In genomic region chr2:95031726-95032116, GRCh38 we compare ENCODE assay signal across 25 cellular contexts. TPM values are rescaled to one million over a fixed set of nuclear protein-coding genes. Genes with fewer than 3 reads are reported as not detected.
DNase-seq lines count a peak whose midpoint lies in the region; ATAC-seq lines count a peak whose summit lies in the region.
"Had no signal": no experiment of that assay in that cellular context is flagged by ENCODE, and none has a peak within 500 bp of the region (broad histone marks: within the 10 kb centered on the region; RNA-seq: fewer than 3 reads in every experiment).

No MANE protein-coding gene starts in this region.

- peaks cover 12% of the 10 kb centered on the region for H3K36me3 ChIP-seq in CD4-positive, CD25-positive, alpha-beta regulatory T cell (ENCODE audit: control insufficient read depth, insufficient read depth, low read length)
- H3K36me3 ChIP-seq: brain microvascular endothelial cell, heart left ventricle, left lung, sigmoid colon, tibial artery had no signal

- peak overlapping the region; percentile 50 for H3K27ac Mint-ChIP-seq in T-helper 2 cell treated with Interferon-gamma antibody and Interleukin-4, amounts not matched to agents 5 μg/mL and 100 μg/mL, for 36 hours
- peak overlapping the region; percentile 67 to 86 (median 77) for H3K27ac Mint-ChIP-seq in CD4-positive, CD25-positive, alpha-beta regulatory T cell
- H3K27ac Mint-ChIP-seq in T-cell = peak overlapping the region; percentile 41 to 82
- H3K27ac Mint-ChIP-seq: B cell, nephron progenitor cell had no signal

- H3K27me3 ChIP-seq in CD4-positive, CD25-positive, alpha-beta regulatory T cell (ENCODE audit: control insufficient read depth, insufficient read depth, low read length) = no peaks in the 10 kb centered on the region

- H3K4me3 Mint-ChIP-seq in T-helper 2 cell treated with Interferon-gamma antibody and Interleukin-4, amounts not matched to agents 5 μg/mL and 100 μg/mL, for 36 hours = no peak overlapping the region
- H3K4me3 Mint-ChIP-seq in CD4-positive, CD25-positive, alpha-beta regulatory T cell = peak overlapping the region in 1 of 4 donors; percentile 35
- peak overlapping the region in 1 of 3 donors; percentile 64 for H3K4me3 Mint-ChIP-seq in T-cell
- H3K4me3 Mint-ChIP-seq: B cell, nephron progenitor cell had no signal

- no peak for ATAC-seq in CD4-positive, CD25-positive, alpha-beta regulatory T cell (ENCODE audit: low read depth in 2 of 2)
- ATAC-seq in T-cell (replicated peaks in 1 of 4) = no peak
- no peak for ATAC-seq in HG02571 (IDR thresholded peaks at IDR 0.05; ENCODE audit: unreplicated experiment)

- no peak for DNase-seq in T-helper 2 cell treated with Interferon-gamma antibody and Interleukin-4, amounts not matched to agents 5 μg/mL and 100 μg/mL, for 36 hours (ENCODE audit: low spot score)
- DNase-seq in T-helper 2 cell (no peak), T-cell (no peak), kidney tubule cell (ENCODE audit: low spot score) (peak; percentile 30), NCI-H774 (lab: John Stamatoyannopoulos, UW) (no peak), kidney glomerular epithelial cell (lab: John Stamatoyannopoulos, UW) (no peak)
- no peak for DNase-seq in CD4-positive, CD25-positive, alpha-beta regulatory T cell
- DNase-seq: activated CD4-positive, CD25-positive, alpha-beta regulatory T cell; brain microvascular endothelial cell; Calu3; cortex of kidney; EL; heart left ventricle; KG1; left lung; MV-4-11; NCI-H524; nephron progenitor cell; sigmoid colon; T1000; tibial artery had no signal

- H3K27ac ChIP-seq in CD4-positive, CD25-positive, alpha-beta regulatory T cell (ENCODE audit: insufficient read depth, low read length, poor library complexity, severe bottlenecking) = no peak overlapping the region
- H3K27ac ChIP-seq: brain microvascular endothelial cell, heart left ventricle, left lung, sigmoid colon, SK-N-MC, tibial artery had no signal

- peaks cover 4% of the 10 kb centered on the region for H3K9me3 Mint-ChIP-seq in T-helper 2 cell treated with Interferon-gamma antibody and Interleukin-4, amounts not matched to agents 5 μg/mL and 100 μg/mL, for 36 hours
- no peaks in the 10 kb centered on the region for H3K9me3 Mint-ChIP-seq in CD4-positive, CD25-positive, alpha-beta regulatory T cell
- peaks cover 0 to 4% (median 4%) of the 10 kb centered on the region in 3 donors for H3K9me3 Mint-ChIP-seq in T-cell

- H3K4me3 ChIP-seq in CD4-positive, CD25-positive, alpha-beta regulatory T cell (ENCODE audit: low read depth, low read length) = no peak overlapping the region
- H3K4me3 ChIP-seq: heart left ventricle, left lung, sigmoid colon, SK-N-MC, tibial artery had no signal

- peaks cover 42% of the 10 kb centered on the region for H3K4me1 Mint-ChIP-seq in T-helper 2 cell treated with Interferon-gamma antibody and Interleukin-4, amounts not matched to agents 5 μg/mL and 100 μg/mL, for 36 hours (ENCODE audit: low read depth)
- H3K4me1 Mint-ChIP-seq in CD4-positive, CD25-positive, alpha-beta regulatory T cell = peaks cover 10 to 90% (median 32%) of the 10 kb centered on the region in 4 donors
- peaks cover 76 to 86% (median 82%) of the 10 kb centered on the region in 3 donors for H3K4me1 Mint-ChIP-seq in T-cell
- H3K4me1 Mint-ChIP-seq: B cell had no signal

- H3K36me3 Mint-ChIP-seq in T-helper 2 cell treated with Interferon-gamma antibody and Interleukin-4, amounts not matched to agents 5 μg/mL and 100 μg/mL, for 36 hours (ENCODE audit: low read depth) = peaks cover 46% of the 10 kb centered on the region
- H3K36me3 Mint-ChIP-seq in CD4-positive, CD25-positive, alpha-beta regulatory T cell = peaks cover 9% of the 10 kb centered on the region
- H3K36me3 Mint-ChIP-seq in T-cell = peaks cover 7% of the 10 kb centered on the region

- CTCF ChIA-PET in T-cell (lab: Charles Lee) = interaction anchor here (1.0 to 1.1 kb wide), 3 partner anchors 46 to 84 kb away, joined by 3 read pairs; no protein-coding TSS in a partner anchor

- POLR2A ChIA-PET in T-cell (lab: Charles Lee) = interaction anchor here in 1 of 2 donors (0.6 kb wide), 1 partner anchor 100 kb away, joined by 4 read pairs; no protein-coding TSS in a partner anchor

- no peaks in the 10 kb centered on the region for H3K9me3 ChIP-seq in CD4-positive, CD25-positive, alpha-beta regulatory T cell (ENCODE audit: control insufficient read depth in 2 of 2, low read length in 2 of 2)
- H3K9me3 ChIP-seq: heart left ventricle, left lung, sigmoid colon, tibial artery had no signal

- H3K4me1 ChIP-seq in CD4-positive, CD25-positive, alpha-beta regulatory T cell (ENCODE audit: control insufficient read depth, insufficient read depth, low read length, poor library complexity, severe bottlenecking) = peaks cover 69% of the 10 kb centered on the region
- H3K4me1 ChIP-seq: left lung had no signal

- no peaks in the 10 kb centered on the region for H3K27me3 Mint-ChIP-seq in T-helper 2 cell treated with Interferon-gamma antibody and Interleukin-4, amounts not matched to agents 5 μg/mL and 100 μg/mL, for 36 hours (ENCODE audit: low read depth)
- peaks cover 5% of the 10 kb centered on the region for H3K27me3 Mint-ChIP-seq in CD4-positive, CD25-positive, alpha-beta regulatory T cell
- peaks cover 0 to 2% of the 10 kb centered on the region in 2 donors for H3K27me3 Mint-ChIP-seq in T-cell

RNA-seq across cellular contexts. Expression of gene MAL, which starts 6.2 kb away (rescaled TPM):
- 130 TPM for total RNA-seq in CD4-positive, CD25-positive, alpha-beta regulatory T cell
- polyA plus RNA-seq in CD4-positive, CD25-positive, alpha-beta regulatory T cell = 100 to 1,000 TPM; 173 to 263 (median 213) TPM
- total RNA-seq in T-cell = 100 to 1,000 TPM; 129 to 179 (median 150) TPM
- total RNA-seq: A172, Calu3 had no signal
